Comparison of ENCODE assay signal across 23 cellular contexts in genomic region chr9:83420486-83420885, GRCh38.
"Had no signal": no experiment of that assay in that cellular context is flagged by ENCODE, and none has a peak within 500 bp of the region (broad histone marks: within the 10 kb centered on the region; RNA-seq: fewer than 3 reads in every experiment).

No MANE protein-coding gene starts in this region.

- H3K4me1 Mint-ChIP-seq: endodermal cell; naive B cell; naive thymus-derived CD8-positive, alpha-beta T cell had no signal

- H3K9me3 ChIP-seq: esophagus squamous epithelium, gastrocnemius medialis, heart right ventricle, left lung, lower lobe of right lung, mucosa of descending colon had no signal

- H3K36me3 Mint-ChIP-seq: mesothelial cell of epicardium had no signal

- DNase-seq: cortex of kidney; effector CD8-positive, alpha-beta T cell; effector memory CD8-positive, alpha-beta T cell; endodermal cell; erythroblast; esophagus squamous epithelium; foreskin melanocyte; gastrocnemius medialis; glutamatergic neuron; head of caudate nucleus; heart right ventricle; left cardiac atrium; left lung; left ventricle myocardium superior; lower lobe of right lung; mesenchymal stem cell; mucosa of descending colon; naive B cell; naive thymus-derived CD8-positive, alpha-beta T cell had no signal

- H3K36me3 ChIP-seq: esophagus squamous epithelium, gastrocnemius medialis, heart right ventricle, left lung, lower lobe of right lung had no signal

- H3K4me3 Mint-ChIP-seq: dendritic cell treated with granulocyte-macrophage colony-stimulating factor and Interleukin-4, amounts not matched to agents 40 ng/mL and 50 ng/mL, for 4 days; effector memory CD8-positive, alpha-beta T cell; endodermal cell; mesothelial cell of epicardium; naive thymus-derived CD8-positive, alpha-beta T cell had no signal

- H3K27me3 Mint-ChIP-seq: naive B cell had no signal

- H3K9me3 Mint-ChIP-seq: dendritic cell treated with granulocyte-macrophage colony-stimulating factor and Interleukin-4, amounts not matched to agents 40 ng/mL and 50 ng/mL, for 4 days; effector memory CD8-positive, alpha-beta T cell had no signal

- H3K27ac ChIP-seq: epithelial cell of prostate, esophagus squamous epithelium, gastrocnemius medialis, heart right ventricle, left lung, lower lobe of right lung had no signal

- ATAC-seq: effector memory CD8-positive, alpha-beta T cell; esophagus mucosa; gastrocnemius medialis; heart right ventricle; left cardiac atrium; left lung; left ventricle myocardium superior; lower lobe of right lung; mucosa of descending colon; naive thymus-derived CD8-positive, alpha-beta T cell had no signal

- H3K4me1 ChIP-seq: gastrocnemius medialis, left lung, lower lobe of right lung had no signal

- H3K27me3 ChIP-seq: esophagus squamous epithelium, gastrocnemius medialis, heart right ventricle, left lung had no signal

- H3K27ac Mint-ChIP-seq: dendritic cell treated with granulocyte-macrophage colony-stimulating factor and Interleukin-4, amounts not matched to agents 40 ng/mL and 50 ng/mL, for 4 days; effector memory CD8-positive, alpha-beta T cell; endodermal cell; mesothelial cell of epicardium; naive B cell; naive thymus-derived CD8-positive, alpha-beta T cell had no signal

- H3K4me3 ChIP-seq: esophagus squamous epithelium, gastrocnemius medialis, heart right ventricle, left lung, lower lobe of right lung, mucosa of descending colon had no signal
